ENCODE assay signal across 9 cellular contexts in the genomic region with DNA sequence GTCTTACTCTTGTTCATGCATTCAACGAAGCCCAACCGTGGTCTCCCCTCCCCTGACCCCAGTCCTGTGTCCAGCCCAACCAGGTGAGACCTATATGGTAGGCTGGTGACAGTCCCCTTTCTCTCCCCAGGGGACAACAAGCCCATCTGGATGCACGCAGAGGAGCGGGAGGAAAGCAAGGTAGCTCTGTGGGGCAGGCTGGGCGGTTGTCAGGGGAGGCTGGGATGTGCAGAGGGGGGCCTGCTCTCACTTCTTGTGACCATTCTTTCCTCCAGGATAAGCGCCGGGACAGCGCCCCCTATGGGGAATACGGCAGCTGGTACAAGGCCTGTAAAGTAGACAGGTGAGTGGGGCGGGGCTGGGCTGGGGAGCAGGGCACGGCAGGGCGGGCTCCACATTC. TPM values are rescaled to one million over a fixed set of nuclear protein-coding genes. Genes with fewer than 3 reads are reported as not detected.
DNase-seq lines count a peak whose midpoint lies in the region; ATAC-seq and TF ChIP-seq lines count a peak whose summit lies in the region.
"Had no signal": no experiment of that assay in that cellular context is flagged by ENCODE, and none has a peak within 500 bp of the region (broad histone marks: within the 10 kb centered on the region; RNA-seq: fewer than 3 reads in every experiment).

No MANE protein-coding gene starts in this region.

- H3K4ac ChIP-seq in mesenchymal stem cell (ENCODE audit: low read depth in 1 of 2, low read length in 2 of 2) = no peak overlapping the region

- H3K4me2 ChIP-seq in mesenchymal stem cell (ENCODE audit: low read length, poor library complexity, severe bottlenecking) = no peak overlapping the region

- peaks cover 30% of the 10 kb centered on the region for H3K4me1 Mint-ChIP-seq in CD4-positive, alpha-beta T cell (ENCODE audit: low read depth)
- peaks cover 18% of the 10 kb centered on the region for H3K4me1 Mint-ChIP-seq in activated CD8-positive, alpha-beta memory T cell treated with anti-CD3 and anti-CD28 coated beads, Interleukin-2, amount 10 ng/mL, durations not matched to agents 7 days and 5 days
- peaks cover 15% of the 10 kb centered on the region for H3K4me1 Mint-ChIP-seq in memory B cell

- peak overlapping the region; percentile 62 for H3K4me3 Mint-ChIP-seq in CD4-positive, alpha-beta T cell
- H3K4me3 Mint-ChIP-seq in activated CD8-positive, alpha-beta memory T cell treated with anti-CD3 and anti-CD28 coated beads, Interleukin-2, amount 10 ng/mL, durations not matched to agents 7 days and 5 days = no peak overlapping the region
- no peak overlapping the region for H3K4me3 Mint-ChIP-seq in memory B cell

- no peaks in the 10 kb centered on the region for H3K9me3 Mint-ChIP-seq in CD4-positive, alpha-beta T cell
- H3K9me3 Mint-ChIP-seq in activated CD8-positive, alpha-beta memory T cell treated with anti-CD3 and anti-CD28 coated beads, Interleukin-2, amount 10 ng/mL, durations not matched to agents 7 days and 5 days (ENCODE audit: low read depth) = no peaks in the 10 kb centered on the region
- H3K9me3 Mint-ChIP-seq in memory B cell = no peaks in the 10 kb centered on the region

- no peak overlapping the region for H3K23ac ChIP-seq in mesenchymal stem cell (ENCODE audit: low read length in 2 of 2)

- WGBS in mesenchymal stem cell = 80% methylated on average over 5 of the region's 12 CpGs

- H3K9ac ChIP-seq in mesenchymal stem cell (ENCODE audit: low read length) = no peak overlapping the region

- no peak overlapping the region for H2BK15ac ChIP-seq in mesenchymal stem cell (ENCODE audit: low read depth, poor library complexity, severe bottlenecking)

- no peak overlapping the region for H2BK12ac ChIP-seq in mesenchymal stem cell (ENCODE audit: low read length in 2 of 2)

- peaks cover 50% of the 10 kb centered on the region for H3K36me3 Mint-ChIP-seq in CD4-positive, alpha-beta T cell (ENCODE audit: low read depth)
- peaks cover 16% of the 10 kb centered on the region for H3K36me3 Mint-ChIP-seq in activated CD8-positive, alpha-beta memory T cell treated with anti-CD3 and anti-CD28 coated beads, Interleukin-2, amount 10 ng/mL, durations not matched to agents 7 days and 5 days
- peaks cover 8% of the 10 kb centered on the region for H3K36me3 Mint-ChIP-seq in memory B cell

- no peak overlapping the region for H2BK5ac ChIP-seq in mesenchymal stem cell (ENCODE audit: low read depth, low read length, poor library complexity, severe bottlenecking)

- no peak for ATAC-seq in CD4-positive, alpha-beta T cell (ENCODE audit: poor library complexity)
- ATAC-seq in activated CD8-positive, alpha-beta memory T cell treated with anti-CD3 and anti-CD28 coated beads, Interleukin-2, amount 10 ng/mL, durations not matched to agents 7 days and 5 days = no peak
- ATAC-seq in memory B cell (ENCODE audit: low read depth) = no peak
- ATAC-seq in HG02884 (IDR thresholded peaks at IDR 0.05; ENCODE audit: unreplicated experiment) = no peak
- no peak for ATAC-seq in HG02981 (IDR thresholded peaks at IDR 0.05; ENCODE audit: unreplicated experiment)

- DNase-seq in CD4-positive, alpha-beta T cell = peak in 1 of 10 experiments; percentile 31
- peak; percentile 33 for DNase-seq in HEK293T (ENCODE audit: extremely low spot score)
- peak; percentile 65 for DNase-seq in activated CD8-positive, alpha-beta memory T cell treated with anti-CD3 and anti-CD28 coated beads, Interleukin-2, amount 10 ng/mL, durations not matched to agents 7 days and 5 days
- no peak for DNase-seq in memory B cell (ENCODE audit: low spot score in 2 of 2)
- no peak for DNase-seq in mesenchymal stem cell
- DNase-seq in HCEC 1CT = no peak
- DNase-seq: left ventricle myocardium inferior had no signal

- no peak overlapping the region for H4K8ac ChIP-seq in mesenchymal stem cell (ENCODE audit: low read length)

- TF ChIP-seq CTCF in CD4-positive, alpha-beta T cell (IDR thresholded peaks at IDR 0.05) = no peak

- H3K14ac ChIP-seq in mesenchymal stem cell (ENCODE audit: low read length in 2 of 2) = no peak overlapping the region

- H3K79me1 ChIP-seq in mesenchymal stem cell (replicated peaks; ENCODE audit: low read length, poor library complexity, severe bottlenecking) = peaks cover 30% of the 10 kb centered on the region

- H3K36me3 ChIP-seq in mesenchymal stem cell (ENCODE audit: control insufficient read depth in 1 of 2, insufficient read depth in 2 of 2, low read depth in 1 of 2, low read length in 2 of 2) = peaks cover 62 to 71% of the 10 kb centered on the region in 2 experiments

- CTCF ChIA-PET in CD4-positive, alpha-beta T cell (lab: Charles Lee) = interaction anchor here (0.7 to 5.6 kb wide), 3 partner anchors 17 to 43 kb away, joined by 3 to 36 read pairs (median 4); no protein-coding TSS in a partner anchor
- CTCF ChIA-PET in HEK293T (lab: Yijun Ruan, JAX) = interaction anchor here (1.0 kb wide), 1 partner anchor 9 kb away, joined by 4 read pairs; no protein-coding TSS in a partner anchor
- CTCF ChIA-PET in activated CD8-positive, alpha-beta memory T cell treated with anti-CD3 and anti-CD28 coated beads, Interleukin-2, amount 10 ng/mL, durations not matched to agents 7 days and 5 days (lab: Charles Lee) = interaction anchor here (0.6 to 3.8 kb wide), 4 partner anchors 16 to 39 kb away, joined by 3 to 13 read pairs (median 3); no protein-coding TSS in a partner anchor

- H3K27ac ChIP-seq in CD4-positive, alpha-beta T cell (ENCODE audit: low read depth, low read length) = no peak overlapping the region
- H3K27ac ChIP-seq in mesenchymal stem cell (ENCODE audit: low read length, poor library complexity, severe bottlenecking) = no peak overlapping the region
- H3K27ac ChIP-seq: left ventricle myocardium inferior had no signal

- intact Hi-C loops in CD4-positive, alpha-beta T cell (cut with DNase I, micrococcal nuclease) = loop anchor here in 1 of 2 experiments (5.0 to 10.0 kb wide), 2 partner anchors 213 to 550 kb away; partner anchors contain the start of genes KAT5 and SF3B2

- no peaks in the 10 kb centered on the region for H3K27me3 ChIP-seq in CD4-positive, alpha-beta T cell (ENCODE audit: control insufficient read depth, insufficient read depth, low read length)
- no peaks in the 10 kb centered on the region for H3K27me3 ChIP-seq in mesenchymal stem cell (ENCODE audit: control insufficient read depth in 1 of 2, insufficient read depth in 1 of 2, low read length in 2 of 2)

- H2AK5ac ChIP-seq in mesenchymal stem cell (ENCODE audit: low read length, severe bottlenecking) = no peak overlapping the region

- POLR2A ChIA-PET in CD4-positive, alpha-beta T cell (lab: Charles Lee) = no interaction called here
- POLR2A ChIA-PET in HEK293T (lab: Yijun Ruan, JAX) = no interaction called here

- H3K27ac Mint-ChIP-seq in CD4-positive, alpha-beta T cell = no peak overlapping the region
- H3K27ac Mint-ChIP-seq in activated CD8-positive, alpha-beta memory T cell treated with anti-CD3 and anti-CD28 coated beads, Interleukin-2, amount 10 ng/mL, durations not matched to agents 7 days and 5 days = no peak overlapping the region
- peak overlapping the region; percentile 79 for H3K27ac Mint-ChIP-seq in memory B cell

- H2BK120ac ChIP-seq in mesenchymal stem cell (ENCODE audit: low read depth, low read length) = no peak overlapping the region

- no peaks in the 10 kb centered on the region for H3K9me3 ChIP-seq in CD4-positive, alpha-beta T cell (ENCODE audit: control insufficient read depth, low read length)
- no peaks in the 10 kb centered on the region for H3K9me3 ChIP-seq in mesenchymal stem cell (ENCODE audit: control insufficient read depth, low read length)
- H3K9me3 ChIP-seq: left ventricle myocardium inferior had no signal

- H3K4me1 ChIP-seq in mesenchymal stem cell (ENCODE audit: control insufficient read depth, insufficient read depth, low read depth, low read length) = peaks cover 11% of the 10 kb centered on the region

- H3K4me3 ChIP-seq in mesenchymal stem cell (ENCODE audit: insufficient read depth in 1 of 2, low read depth in 1 of 2, low read length in 2 of 2) = no peak overlapping the region
- H3K4me3 ChIP-seq: left ventricle myocardium inferior had no signal

- H2AFZ ChIP-seq in mesenchymal stem cell (ENCODE audit: low read depth, low read length) = no peak overlapping the region

- H4K91ac ChIP-seq in mesenchymal stem cell (ENCODE audit: low read length) = no peak overlapping the region

- H3K18ac ChIP-seq in mesenchymal stem cell (ENCODE audit: low read depth in 1 of 2, low read length in 2 of 2) = no peak overlapping the region

- H3K27me3 Mint-ChIP-seq in CD4-positive, alpha-beta T cell = no peaks in the 10 kb centered on the region
- H3K27me3 Mint-ChIP-seq in activated CD8-positive, alpha-beta memory T cell treated with anti-CD3 and anti-CD28 coated beads, Interleukin-2, amount 10 ng/mL, durations not matched to agents 7 days and 5 days = no peaks in the 10 kb centered on the region
- no peaks in the 10 kb centered on the region for H3K27me3 Mint-ChIP-seq in memory B cell

TF ChIP-seq in HEK293T, 16 proteins besides CTCF, POLR2A, EP300 and RAD21 (continues in another document):
- TF ChIP-seq ZNF384 (IDR thresholded peaks at IDR 0.05) (no peak), SUZ12 (IDR thresholded peaks at IDR 0.05) (no peak), FOXK2 (IDR thresholded peaks at IDR 0.05) (no peak), ELF4 (IDR thresholded peaks at IDR 0.05) (no peak)

RNA-seq across cellular contexts. Expression of gene RAB1B, which starts 3.5 kb away (rescaled TPM):
- 10 to 100 TPM; 27.4 to 29.4 TPM for total RNA-seq in CD4-positive, alpha-beta T cell
- total RNA-seq in activated CD8-positive, alpha-beta memory T cell treated with anti-CD3 and anti-CD28 coated beads, Interleukin-2, amount 10 ng/mL, durations not matched to agents 7 days and 5 days = 100 to 1,000 TPM; 146 to 155 TPM
- 157 TPM for polyA plus RNA-seq in mesenchymal stem cell (2013, experiment 1 of 2)
- polyA plus RNA-seq in mesenchymal stem cell (2013, experiment 2 of 2) = 154 TPM

RNA-seq across cellular contexts. Expression of gene KLC2, which starts 7.4 kb away (rescaled TPM):
- total RNA-seq in CD4-positive, alpha-beta T cell = 10 to 100 TPM; 28.6 to 30.0 TPM
- 10 to 100 TPM; 44.5 to 56.5 TPM for total RNA-seq in activated CD8-positive, alpha-beta memory T cell treated with anti-CD3 and anti-CD28 coated beads, Interleukin-2, amount 10 ng/mL, durations not matched to agents 7 days and 5 days
- polyA plus RNA-seq in mesenchymal stem cell (2013, experiment 1 of 2) = 22.6 TPM
- 23.2 TPM for polyA plus RNA-seq in mesenchymal stem cell (2013, experiment 2 of 2)

RNA-seq across cellular contexts. Expression of gene CNIH2, which starts 13.1 kb away (rescaled TPM):
- 1 to 10 TPM; 4.1 to 6.2 TPM for total RNA-seq in CD4-positive, alpha-beta T cell
- total RNA-seq in activated CD8-positive, alpha-beta memory T cell treated with anti-CD3 and anti-CD28 coated beads, Interleukin-2, amount 10 ng/mL, durations not matched to agents 7 days and 5 days = 1 to 10 TPM; 1.1 to 1.2 TPM
- polyA plus RNA-seq in mesenchymal stem cell (2013, experiment 1 of 2) = 0.77 TPM
- polyA plus RNA-seq in mesenchymal stem cell (2013, experiment 2 of 2) = 0.84 TPM
- total RNA-seq: left ventricle myocardium inferior had no signal

RNA-seq across cellular contexts. Expression of gene YIF1A, which starts 24.1 kb away (rescaled TPM):
- 10 to 100 TPM; 17.4 to 21.1 TPM for total RNA-seq in CD4-positive, alpha-beta T cell
- 10 to 100 TPM; 56.5 to 73.9 TPM for total RNA-seq in activated CD8-positive, alpha-beta memory T cell treated with anti-CD3 and anti-CD28 coated beads, Interleukin-2, amount 10 ng/mL, durations not matched to agents 7 days and 5 days
- polyA plus RNA-seq in mesenchymal stem cell (2013, experiment 1 of 2) = 314 TPM
- 328 TPM for polyA plus RNA-seq in mesenchymal stem cell (2013, experiment 2 of 2)

RNA-seq across cellular contexts. Expression of gene TMEM151A, which starts 26.8 kb away (rescaled TPM):
- under 1 TPM; 0.11 to 0.14 TPM for total RNA-seq in CD4-positive, alpha-beta T cell
- not detected for total RNA-seq in activated CD8-positive, alpha-beta memory T cell treated with anti-CD3 and anti-CD28 coated beads, Interleukin-2, amount 10 ng/mL, durations not matched to agents 7 days and 5 days
- 0.44 TPM for polyA plus RNA-seq in mesenchymal stem cell (2013, experiment 1 of 2)
- 0.38 TPM for polyA plus RNA-seq in mesenchymal stem cell (2013, experiment 2 of 2)
- total RNA-seq: left ventricle myocardium inferior had no signal

Comparison
In these comparisons a context has a peak if more than half of its experiments do, and no peak if none do; other contexts are left out.
1. DNase-seq: peak in HEK293T (single experiment) and activated CD8-positive, alpha-beta memory T cell treated with anti-CD3 and anti-CD28 coated beads, Interleukin-2, amount 10 ng/mL, durations not matched to agents 7 days and 5 days (single experiment); none in memory B cell (0 of 2), mesenchymal stem cell (single experiment) and HCEC 1CT (single experiment).
2. RNA of gene RAB1B, which starts 3.5 kb away (total RNA-seq): 146 to 155 TPM in activated CD8-positive, alpha-beta memory T cell treated with anti-CD3 and anti-CD28 coated beads, Interleukin-2, amount 10 ng/mL, durations not matched to agents 7 days and 5 days; 27.4 to 29.4 TPM in CD4-positive, alpha-beta T cell; every median in the first group is over 4 times any median in the second.